1 cellular context compared by ENCODE assay signal in the genomic region with DNA sequence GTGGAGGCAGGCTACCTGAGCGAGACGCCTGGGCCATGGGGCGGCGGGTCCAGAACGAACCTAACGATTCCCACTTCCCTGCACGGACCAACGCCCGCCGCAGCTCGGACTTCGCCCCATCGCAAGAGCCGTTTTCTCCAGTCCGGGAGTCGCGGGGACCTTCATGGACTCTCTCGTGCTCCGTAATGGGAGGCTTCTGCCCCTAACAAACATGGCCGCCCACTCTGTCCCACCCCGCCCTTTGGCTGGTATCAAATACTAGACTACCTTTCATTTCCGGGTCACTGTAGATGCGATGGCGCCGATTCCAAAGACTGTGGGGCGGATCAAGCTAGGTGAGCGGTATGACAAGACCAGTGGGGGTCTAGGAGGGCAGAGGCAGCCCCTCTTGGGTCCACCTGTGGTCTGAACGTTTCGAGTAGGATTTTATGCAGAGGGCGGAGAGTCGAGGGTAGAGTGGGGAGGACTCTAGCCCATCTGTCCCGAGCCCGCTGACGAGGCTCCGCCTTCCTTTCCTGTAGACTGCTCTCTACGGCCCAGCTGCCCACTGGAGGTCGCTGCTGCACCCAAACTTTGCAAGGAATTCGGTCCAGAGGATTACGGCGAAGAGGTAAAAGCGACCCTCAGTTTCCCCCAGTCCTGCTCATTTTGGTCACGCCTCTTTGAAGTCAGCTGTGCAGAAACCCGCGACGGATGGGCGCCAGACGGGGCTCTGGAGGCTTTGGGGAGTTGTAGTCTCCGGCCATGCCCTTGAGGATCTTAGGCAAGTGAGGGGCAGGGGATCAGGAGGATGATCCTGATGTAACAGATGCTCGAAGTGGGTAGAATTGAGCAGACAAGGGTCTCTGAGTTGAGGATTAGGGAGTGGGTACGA.
A peak's percentile ranks its signal among the peaks of the same experiment; 100 is the strongest.
TF ChIP-seq lines count a peak whose summit lies in the region.

A gene with protein sequence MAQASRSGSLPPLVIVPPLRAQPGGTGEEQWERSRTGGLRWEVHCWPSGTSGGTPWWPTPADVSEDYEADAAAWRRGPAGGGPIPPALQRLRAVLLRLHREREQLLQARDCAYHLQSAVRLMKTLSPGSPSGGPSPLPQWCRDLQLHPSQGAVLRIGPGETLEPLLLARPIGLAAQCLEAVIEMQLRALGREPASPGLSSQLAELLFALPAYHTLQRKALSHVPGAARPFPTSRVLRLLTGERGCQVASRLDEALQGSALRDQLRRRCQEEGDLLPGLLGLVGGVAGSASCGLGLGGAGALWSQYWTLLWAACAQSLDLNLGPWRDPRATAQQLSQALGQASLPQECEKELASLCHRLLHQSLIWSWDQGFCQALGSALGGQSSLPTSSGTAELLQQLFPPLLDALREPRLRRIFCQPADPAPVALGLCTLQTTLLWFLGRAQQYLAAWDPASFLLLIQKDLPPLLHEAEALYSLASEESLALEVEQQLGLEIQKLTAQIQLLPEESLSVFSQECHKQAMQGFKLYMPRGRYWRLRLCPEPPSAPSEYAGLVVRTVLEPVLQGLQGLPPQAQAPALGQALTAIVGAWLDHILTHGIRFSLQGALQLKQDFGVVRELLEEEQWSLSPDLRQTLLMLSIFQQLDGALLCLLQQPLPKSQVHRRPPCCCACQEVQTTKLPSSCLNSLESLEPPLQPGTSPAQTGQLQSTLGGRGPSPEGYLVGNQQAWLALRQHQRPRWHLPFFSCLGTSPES (minus strand): TSS at position 198 of the 874 bp plus-strand sequence. CDS start 161 bp downstream, at position 37.
A gene (plus strand): TSS at position 281 of the 874 bp plus-strand sequence. CDS start 15 bp downstream, at position 296.

TF ChIP-seq in liver, 16 proteins besides CTCF, POLR2A, EP300 and RAD21 (continued from another document):
- TF ChIP-seq, protein P1, sequence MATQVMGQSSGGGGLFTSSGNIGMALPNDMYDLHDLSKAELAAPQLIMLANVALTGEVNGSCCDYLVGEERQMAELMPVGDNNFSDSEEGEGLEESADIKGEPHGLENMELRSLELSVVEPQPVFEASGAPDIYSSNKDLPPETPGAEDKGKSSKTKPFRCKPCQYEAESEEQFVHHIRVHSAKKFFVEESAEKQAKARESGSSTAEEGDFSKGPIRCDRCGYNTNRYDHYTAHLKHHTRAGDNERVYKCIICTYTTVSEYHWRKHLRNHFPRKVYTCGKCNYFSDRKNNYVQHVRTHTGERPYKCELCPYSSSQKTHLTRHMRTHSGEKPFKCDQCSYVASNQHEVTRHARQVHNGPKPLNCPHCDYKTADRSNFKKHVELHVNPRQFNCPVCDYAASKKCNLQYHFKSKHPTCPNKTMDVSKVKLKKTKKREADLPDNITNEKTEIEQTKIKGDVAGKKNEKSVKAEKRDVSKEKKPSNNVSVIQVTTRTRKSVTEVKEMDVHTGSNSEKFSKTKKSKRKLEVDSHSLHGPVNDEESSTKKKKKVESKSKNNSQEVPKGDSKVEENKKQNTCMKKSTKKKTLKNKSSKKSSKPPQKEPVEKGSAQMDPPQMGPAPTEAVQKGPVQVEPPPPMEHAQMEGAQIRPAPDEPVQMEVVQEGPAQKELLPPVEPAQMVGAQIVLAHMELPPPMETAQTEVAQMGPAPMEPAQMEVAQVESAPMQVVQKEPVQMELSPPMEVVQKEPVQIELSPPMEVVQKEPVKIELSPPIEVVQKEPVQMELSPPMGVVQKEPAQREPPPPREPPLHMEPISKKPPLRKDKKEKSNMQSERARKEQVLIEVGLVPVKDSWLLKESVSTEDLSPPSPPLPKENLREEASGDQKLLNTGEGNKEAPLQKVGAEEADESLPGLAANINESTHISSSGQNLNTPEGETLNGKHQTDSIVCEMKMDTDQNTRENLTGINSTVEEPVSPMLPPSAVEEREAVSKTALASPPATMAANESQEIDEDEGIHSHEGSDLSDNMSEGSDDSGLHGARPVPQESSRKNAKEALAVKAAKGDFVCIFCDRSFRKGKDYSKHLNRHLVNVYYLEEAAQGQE (IDR thresholded peaks at IDR 0.05), result no peak
- TF ChIP-seq RXRA (IDR thresholded peaks at IDR 0.05), result peak; percentile 74 to 83
- TF ChIP-seq SP1 (IDR thresholded peaks at IDR 0.05), result peak; percentile 83
- TF ChIP-seq HNF4A (conservative IDR thresholded peaks at IDR 0.05), result peak; percentile 90 to 92
- TF ChIP-seq EGR1 (IDR thresholded peaks at IDR 0.05; ENCODE audit: low read depth in 2 of 2), result no peak
- TF ChIP-seq HNF4G (IDR thresholded peaks at IDR 0.05), result peak; percentile 76
- TF ChIP-seq, protein P2, sequence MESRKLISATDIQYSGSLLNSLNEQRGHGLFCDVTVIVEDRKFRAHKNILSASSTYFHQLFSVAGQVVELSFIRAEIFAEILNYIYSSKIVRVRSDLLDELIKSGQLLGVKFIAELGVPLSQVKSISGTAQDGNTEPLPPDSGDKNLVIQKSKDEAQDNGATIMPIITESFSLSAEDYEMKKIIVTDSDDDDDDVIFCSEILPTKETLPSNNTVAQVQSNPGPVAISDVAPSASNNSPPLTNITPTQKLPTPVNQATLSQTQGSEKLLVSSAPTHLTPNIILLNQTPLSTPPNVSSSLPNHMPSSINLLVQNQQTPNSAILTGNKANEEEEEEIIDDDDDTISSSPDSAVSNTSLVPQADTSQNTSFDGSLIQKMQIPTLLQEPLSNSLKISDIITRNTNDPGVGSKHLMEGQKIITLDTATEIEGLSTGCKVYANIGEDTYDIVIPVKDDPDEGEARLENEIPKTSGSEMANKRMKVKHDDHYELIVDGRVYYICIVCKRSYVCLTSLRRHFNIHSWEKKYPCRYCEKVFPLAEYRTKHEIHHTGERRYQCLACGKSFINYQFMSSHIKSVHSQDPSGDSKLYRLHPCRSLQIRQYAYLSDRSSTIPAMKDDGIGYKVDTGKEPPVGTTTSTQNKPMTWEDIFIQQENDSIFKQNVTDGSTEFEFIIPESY (IDR thresholded peaks at IDR 0.05), result peak; percentile 97
- TF ChIP-seq JUND (IDR thresholded peaks at IDR 0.05), result peak in 1 of 2 donors; percentile 9
